1 cellular context compared by ENCODE assay signal in genomic region chr10:49783645-49784044, GRCh38.
TF ChIP-seq lines count a peak whose summit lies in the region.

No MANE protein-coding gene starts in this region.

TF ChIP-seq in SK-N-SH treated with all-trans-retinoic acid at 6 μM for 48 hours, 23 proteins besides CTCF, POLR2A, EP300 and RAD21 (continued from another document):
- no peak for TF ChIP-seq ARNTL (CRISPR knock-in tag; IDR thresholded peaks at IDR 0.05; ENCODE audit: borderline replicate concordance, low read depth)
- no peak for TF ChIP-seq TSHZ2 (CRISPR knock-in tag; IDR thresholded peaks at IDR 0.05)
- TF ChIP-seq ESRRG (CRISPR knock-in tag; IDR thresholded peaks at IDR 0.05), result no peak
- TF ChIP-seq BACH2 (CRISPR knock-in tag; IDR thresholded peaks at IDR 0.05; ENCODE audit: borderline replicate concordance), result no peak
- TF ChIP-seq ZNF565 (CRISPR knock-in tag; conservative IDR thresholded peaks at IDR 0.05; ENCODE audit: low read depth), result no peak
- no peak for TF ChIP-seq SNAI2 (CRISPR knock-in tag; IDR thresholded peaks at IDR 0.05)
- no peak for TF ChIP-seq PPARA (CRISPR knock-in tag; IDR thresholded peaks at IDR 0.05; ENCODE audit: borderline replicate concordance)
- TF ChIP-seq OSR1 (CRISPR knock-in tag; IDR thresholded peaks at IDR 0.05), result no peak
- TF ChIP-seq ZFP3 (CRISPR knock-in tag; IDR thresholded peaks at IDR 0.05), result no peak
- no peak for TF ChIP-seq ZNF70 (CRISPR knock-in tag; IDR thresholded peaks at IDR 0.05)
- no peak for TF ChIP-seq PATZ1 (CRISPR knock-in tag; IDR thresholded peaks at IDR 0.05; ENCODE audit: borderline replicate concordance)
- TF ChIP-seq ZFP30 (CRISPR knock-in tag; IDR thresholded peaks at IDR 0.05), result no peak
